In genomic region chr1:162165528-162165927, GRCh38 we compare ENCODE assay signal across 22 cellular contexts.
DNase-seq lines count a peak whose midpoint lies in the region; ATAC-seq and TF ChIP-seq lines count a peak whose summit lies in the region.
"Had no signal": no experiment of that assay in that cellular context is flagged by ENCODE, and none has a peak within 500 bp of the region (broad histone marks: within the 10 kb centered on the region; RNA-seq: fewer than 3 reads in every experiment).

No MANE protein-coding gene starts in this region.

- H3K4me3 ChIP-seq in PC-3 (ENCODE audit: low read length) (no peak overlapping the region), neural cell (ENCODE audit: low read length) (no peak overlapping the region), adrenal gland (no peak overlapping the region)
- H3K4me3 ChIP-seq: left ventricle myocardium inferior, vagina had no signal

- H3K27me3 ChIP-seq in PC-3 (ENCODE audit: low read length) (no peaks in the 10 kb centered on the region), neural cell (ENCODE audit: insufficient read depth, low read depth, low read length) (no peaks in the 10 kb centered on the region), adrenal gland (no peaks in the 10 kb centered on the region)
- H3K27me3 ChIP-seq: brain microvascular endothelial cell, vagina had no signal

- H3K27ac Mint-ChIP-seq in activated CD4-positive, alpha-beta memory T cell treated with anti-CD3 and anti-CD28 coated beads, Interleukin-2, amount 10 ng/mL, durations not matched to agents 7 days and 5 days: no peak overlapping the region
- H3K27ac Mint-ChIP-seq: activated CD4-positive, alpha-beta T cell treated with anti-CD3 and anti-CD28 coated beads, Interleukin-2, amount 10 ng/mL, durations not matched to agents 24 days and 14 days; activated CD8-positive, alpha-beta memory T cell treated with anti-CD3 and anti-CD28 coated beads, Interleukin-2, amount 10 ng/mL, durations not matched to agents 7 days and 5 days; activated T-cell treated with anti-CD3 and anti-CD28 coated beads, Interleukin-2, amount 50 U/mL, for 72 hours; CD4-positive, alpha-beta memory T cell; naive thymus-derived CD4-positive, alpha-beta T cell; stimulated activated naive CD8-positive, alpha-beta T cell treated with anti-CD3 and anti-CD28 coated beads, Interleukin-15, Interleukin-2, amounts not matched to agents 100 ng/mL and 50 ng/mL, for 24 hours had no signal

- peaks cover 24% of the 10 kb centered on the region for H3K27me3 Mint-ChIP-seq in activated CD4-positive, alpha-beta memory T cell treated with anti-CD3 and anti-CD28 coated beads, Interleukin-2, amount 10 ng/mL, durations not matched to agents 7 days and 5 days

- POLR2A ChIA-PET in PC-3 (lab: Charles Lee; ENCODE audit: unreplicated experiment): no interaction called here
- POLR2A ChIA-PET in activated CD4-positive, alpha-beta memory T cell treated with anti-CD3 and anti-CD28 coated beads, Interleukin-2, amount 10 ng/mL, durations not matched to agents 7 days and 5 days (lab: Charles Lee): no interaction called here

- H3K36me3 ChIP-seq in PC-3 (ENCODE audit: low read depth, low read length): no peaks in the 10 kb centered on the region
- H3K36me3 ChIP-seq in neural cell (ENCODE audit: insufficient read depth, low read length): no peaks in the 10 kb centered on the region
- no peaks in the 10 kb centered on the region for H3K36me3 ChIP-seq in adrenal gland (replicated peaks in 1 of 2)
- H3K36me3 ChIP-seq: brain microvascular endothelial cell, left ventricle myocardium inferior, vagina had no signal

- H3K4me2 ChIP-seq in PC-3 (ENCODE audit: low read length): no peak overlapping the region
- no peak overlapping the region for H3K4me2 ChIP-seq in neural cell (ENCODE audit: low read length)
- H3K4me2 ChIP-seq: SK-N-SH had no signal

- no peak for TF ChIP-seq EP300 in neural cell (conservative IDR thresholded peaks at IDR 0.05; ENCODE audit: poor library complexity, severe bottlenecking)

- ATAC-seq in PC-3: peak; percentile 54
- ATAC-seq: activated CD8-positive, alpha-beta memory T cell treated with anti-CD3 and anti-CD28 coated beads, Interleukin-2, amount 10 ng/mL, durations not matched to agents 7 days and 5 days; activated T-cell treated with anti-CD3 and anti-CD28 coated beads, Interleukin-2, amount 50 U/mL, for 72 hours; naive thymus-derived CD4-positive, alpha-beta T cell; T-helper 17 cell had no signal

- no peak for TF ChIP-seq RAD21 in neural cell (conservative IDR thresholded peaks at IDR 0.05)

- H4K20me1 ChIP-seq in PC-3 (ENCODE audit: low read length): no peaks in the 10 kb centered on the region
- no peaks in the 10 kb centered on the region for H4K20me1 ChIP-seq in neural cell (ENCODE audit: insufficient read depth)

- no peaks in the 10 kb centered on the region for H3K36me3 Mint-ChIP-seq in activated CD4-positive, alpha-beta memory T cell treated with anti-CD3 and anti-CD28 coated beads, Interleukin-2, amount 10 ng/mL, durations not matched to agents 7 days and 5 days (ENCODE audit: low read depth)
- H3K36me3 Mint-ChIP-seq: activated CD8-positive, alpha-beta memory T cell treated with anti-CD3 and anti-CD28 coated beads, Interleukin-2, amount 10 ng/mL, durations not matched to agents 7 days and 5 days; CD4-positive, alpha-beta memory T cell; naive thymus-derived CD4-positive, alpha-beta T cell had no signal

- DNase-seq in NCI-H1105 treated with DMSO at 0.1 percent for 48 hours (lab: John Stamatoyannopoulos, UW) (peak; percentile 36), NCI-H1105 (lab: John Stamatoyannopoulos, UW) (no peak), NCI-H1694 (lab: John Stamatoyannopoulos, UW) (peak; percentile 42), PC-3 (peak; percentile 39), adrenal gland (no peak)
- no peak for DNase-seq in activated T-cell treated with anti-CD3 and anti-CD28 coated beads, Interleukin-2, amount 50 U/mL, for 48 hours
- DNase-seq in activated CD4-positive, alpha-beta memory T cell treated with anti-CD3 and anti-CD28 coated beads, Interleukin-2, amount 10 ng/mL, durations not matched to agents 7 days and 5 days: no peak
- DNase-seq: activated CD4-positive, alpha-beta T cell treated with anti-CD3 and anti-CD28 coated beads, Interleukin-2, amount 10 ng/mL, durations not matched to agents 24 days and 14 days; activated CD8-positive, alpha-beta memory T cell treated with anti-CD3 and anti-CD28 coated beads, Interleukin-2, amount 10 ng/mL, durations not matched to agents 7 days and 5 days; activated naive CD4-positive, alpha-beta T cell treated with Interleukin-2 at 50 U/mL for 16 hours; activated T-cell treated with anti-CD3 and anti-CD28 coated beads, Interleukin-2, amount 50 U/mL, for 72 hours; brain microvascular endothelial cell; CD4-positive, alpha-beta memory T cell; left ventricle myocardium inferior; naive thymus-derived CD4-positive, alpha-beta T cell; occipital lobe; SK-N-SH; T-helper 17 cell had no signal

- TF ChIP-seq CTCF in PC-3 (conservative IDR thresholded peaks at IDR 0.05; ENCODE audit: low read depth, low read length): no peak
- no peak for TF ChIP-seq CTCF in neural cell (IDR thresholded peaks at IDR 0.05; ENCODE audit: poor library complexity, severe bottlenecking)
- TF ChIP-seq CTCF in adrenal gland (IDR thresholded peaks at IDR 0.05): no peak

- H2AFZ ChIP-seq in PC-3 (ENCODE audit: low read length) (no peak overlapping the region), neural cell (ENCODE audit: low read depth, low read length) (no peak overlapping the region)

- no peaks in the 10 kb centered on the region for H3F3A ChIP-seq in PC-3 (ENCODE audit: low read length, unreplicated experiment)
- peaks cover 10% of the 10 kb centered on the region for H3F3A ChIP-seq in neural cell (ENCODE audit: insufficient read depth, low read length, poor library complexity, severe bottlenecking)

- no peak overlapping the region for H3K4me3 Mint-ChIP-seq in activated CD4-positive, alpha-beta memory T cell treated with anti-CD3 and anti-CD28 coated beads, Interleukin-2, amount 10 ng/mL, durations not matched to agents 7 days and 5 days
- H3K4me3 Mint-ChIP-seq: activated CD4-positive, alpha-beta T cell treated with anti-CD3 and anti-CD28 coated beads, Interleukin-2, amount 10 ng/mL, durations not matched to agents 24 days and 14 days; activated CD8-positive, alpha-beta memory T cell treated with anti-CD3 and anti-CD28 coated beads, Interleukin-2, amount 10 ng/mL, durations not matched to agents 7 days and 5 days; activated T-cell treated with anti-CD3 and anti-CD28 coated beads, Interleukin-2, amount 50 U/mL, for 72 hours; CD4-positive, alpha-beta memory T cell; naive thymus-derived CD4-positive, alpha-beta T cell; stimulated activated naive CD8-positive, alpha-beta T cell treated with anti-CD3 and anti-CD28 coated beads, Interleukin-15, Interleukin-2, amounts not matched to agents 100 ng/mL and 50 ng/mL, for 24 hours; T-helper 17 cell had no signal

- BruUV-seq in PC-3 (replicated peaks; lab: Mats Ljungman, UMichigan): no TSS peak

- H3K4me1 ChIP-seq in PC-3 (ENCODE audit: insufficient read depth, low read length) (peaks cover 16% of the 10 kb centered on the region), adrenal gland (replicated peaks in 1 of 2) (peaks cover 0 to 7% of the 10 kb centered on the region in 2 donors)

- H3K9ac ChIP-seq in PC-3 (ENCODE audit: low read length) (no peak overlapping the region), neural cell (ENCODE audit: low read length) (no peak overlapping the region)
- H3K9ac ChIP-seq: SK-N-SH had no signal

- no peaks in the 10 kb centered on the region for H3K9me3 Mint-ChIP-seq in activated CD4-positive, alpha-beta memory T cell treated with anti-CD3 and anti-CD28 coated beads, Interleukin-2, amount 10 ng/mL, durations not matched to agents 7 days and 5 days
- H3K9me3 Mint-ChIP-seq: activated CD4-positive, alpha-beta T cell treated with anti-CD3 and anti-CD28 coated beads, Interleukin-2, amount 10 ng/mL, durations not matched to agents 24 days and 14 days; activated T-cell treated with anti-CD3 and anti-CD28 coated beads, Interleukin-2, amount 50 U/mL, for 72 hours; CD4-positive, alpha-beta memory T cell; stimulated activated naive CD8-positive, alpha-beta T cell treated with anti-CD3 and anti-CD28 coated beads, Interleukin-15, Interleukin-2, amounts not matched to agents 100 ng/mL and 50 ng/mL, for 24 hours had no signal

- CTCF ChIA-PET in PC-3 (lab: Charles Lee): no interaction called here
- CTCF ChIA-PET in activated CD4-positive, alpha-beta memory T cell treated with anti-CD3 and anti-CD28 coated beads, Interleukin-2, amount 10 ng/mL, durations not matched to agents 7 days and 5 days (lab: Charles Lee): no interaction called here

- H3K4me1 Mint-ChIP-seq in activated CD4-positive, alpha-beta memory T cell treated with anti-CD3 and anti-CD28 coated beads, Interleukin-2, amount 10 ng/mL, durations not matched to agents 7 days and 5 days: no peaks in the 10 kb centered on the region
- H3K4me1 Mint-ChIP-seq: activated CD4-positive, alpha-beta T cell treated with anti-CD3 and anti-CD28 coated beads, Interleukin-2, amount 10 ng/mL, durations not matched to agents 24 days and 14 days; activated CD8-positive, alpha-beta memory T cell treated with anti-CD3 and anti-CD28 coated beads, Interleukin-2, amount 10 ng/mL, durations not matched to agents 7 days and 5 days; CD4-positive, alpha-beta memory T cell; naive thymus-derived CD4-positive, alpha-beta T cell had no signal

- no peaks in the 10 kb centered on the region for H3K9me3 ChIP-seq in PC-3 (ENCODE audit: low read length)
- H3K9me3 ChIP-seq in neural cell (ENCODE audit: low read length): no peaks in the 10 kb centered on the region
- no peaks in the 10 kb centered on the region for H3K9me3 ChIP-seq in adrenal gland (replicated peaks in 1 of 3)
- H3K9me3 ChIP-seq: left ventricle myocardium inferior, SK-N-SH, vagina had no signal

- H3K79me2 ChIP-seq in PC-3 (ENCODE audit: low read length) (no peaks in the 10 kb centered on the region), neural cell (replicated peaks; ENCODE audit: insufficient read depth, low read length) (peaks cover 26% of the 10 kb centered on the region)

- TF ChIP-seq POLR2A in adrenal gland (IDR thresholded peaks at IDR 0.05): no peak

- no peaks in the 10 kb centered on the region for H3K9me2 ChIP-seq in PC-3 (replicated peaks; ENCODE audit: low read length)
- no peaks in the 10 kb centered on the region for H3K9me2 ChIP-seq in neural cell (ENCODE audit: insufficient read depth, low read length)
- H3K9me2 ChIP-seq: SK-N-SH had no signal

- H3K27ac ChIP-seq in PC-3 (ENCODE audit: low read length) (no peak overlapping the region), neural cell (ENCODE audit: low read length) (peak overlapping the region; percentile 89), adrenal gland (no peak overlapping the region)
- H3K27ac ChIP-seq: 22Rv1, brain microvascular endothelial cell, left ventricle myocardium inferior, vagina had no signal

- 54 to 76% (median 61%) methylated on average over 3 of the region's 3 CpGs for WGBS in adrenal gland, 4 donors

- intact Hi-C loops in PC-3 (cut with micrococcal nuclease) (no loop called here), adrenal gland (cut with DNase I) (no loop called here)

TF ChIP-seq in neural cell, 6 proteins besides CTCF, POLR2A, EP300 and RAD21 (continues in another document):
- TF ChIP-seq POLR2AphosphoS5 (IDR thresholded peaks at IDR 0.05) (no peak), EZH2 (IDR thresholded peaks at IDR 0.05; ENCODE audit: borderline replicate concordance, insufficient read depth, low read length, poor library complexity, severe bottlenecking) (no peak), MXI1 (conservative IDR thresholded peaks at IDR 0.05; ENCODE audit: poor library complexity, severe bottlenecking) (no peak)

Comparison
In these comparisons a context has a peak if more than half of its experiments do, and no peak if none do; other contexts are left out.
1. DNase-seq: peak in NCI-H1105 treated with DMSO at 0.1 percent for 48 hours (single experiment), NCI-H1694 (single experiment) and PC-3 (single experiment); none in NCI-H1105 (single experiment), activated T-cell treated with anti-CD3 and anti-CD28 coated beads, Interleukin-2, amount 50 U/mL, for 48 hours (0 of 2), adrenal gland (0 of 7) and activated CD4-positive, alpha-beta memory T cell treated with anti-CD3 and anti-CD28 coated beads, Interleukin-2, amount 10 ng/mL, durations not matched to agents 7 days and 5 days (single experiment).